In genomic region chrX:136496359-136496767, GRCh38 we compare ENCODE assay signal across 8 cellular contexts. TPM values are rescaled to one million over a fixed set of nuclear protein-coding genes. Genes with fewer than 3 reads are reported as not detected.
DNase-seq lines count a peak whose midpoint lies in the region; ATAC-seq, FAIRE-seq and TF ChIP-seq lines count a peak whose summit lies in the region.

No MANE protein-coding gene starts in this region.

- DNase-seq in fibroblast of villous mesenchyme (ENCODE audit: low read depth) (no peak), small intestine (no peak), glomerular visceral epithelial cell (ENCODE audit: extremely low spot score) (no peak), foreskin melanocyte (no peak)

- H3K27me3 ChIP-seq in small intestine (ENCODE audit: control insufficient read depth in 2 of 2, insufficient read depth in 2 of 2, low read length in 2 of 2), result no peaks in the 10 kb centered on the region

- H3K4me3 ChIP-seq in fibroblast of villous mesenchyme (ENCODE audit: low read depth, low read length) (peak overlapping the region; percentile 70), small intestine (ENCODE audit: low read depth in 1 of 2, low read length in 2 of 2) (peak overlapping the region; percentile 50 to 53)

- no peaks in the 10 kb centered on the region for H3K36me3 ChIP-seq in small intestine (ENCODE audit: control insufficient read depth in 2 of 2, insufficient read depth in 2 of 2, low read length in 2 of 2)

- ATAC-seq in GM21360 (IDR thresholded peaks at IDR 0.05; ENCODE audit: unreplicated experiment) (peak; percentile 1), SK-N-SH treated with all-trans-retinoic acid at 6 μM for 48 hours (peak; percentile 34; the same call in 2 of the 3 replicates), HG02678 (IDR thresholded peaks at IDR 0.05; ENCODE audit: unreplicated experiment) (no peak), GM21367 (IDR thresholded peaks at IDR 0.05; ENCODE audit: unreplicated experiment) (no peak)

- H3K4me1 ChIP-seq in small intestine (ENCODE audit: control insufficient read depth in 2 of 2, insufficient read depth in 1 of 2, low read depth in 1 of 2, low read length in 1 of 2), result no peaks in the 10 kb centered on the region

- 1 to 55% (median 7%) methylated on average over 12 of the region's 12 CpGs for WGBS in small intestine, 3 donors

- H3K9me3 ChIP-seq in small intestine (ENCODE audit: control insufficient read depth, low read depth), result no peaks in the 10 kb centered on the region

- TF ChIP-seq CTCF in fibroblast of villous mesenchyme (IDR thresholded peaks at IDR 0.05; ENCODE audit: insufficient read depth, low read depth, low read length), result no peak

- no peak for FAIRE-seq in small intestine (lab: Jason Lieb, UNC)

- H3K27ac ChIP-seq in small intestine (ENCODE audit: low read depth in 1 of 2, low read length in 1 of 2), result peak overlapping the region; percentile 83 to 99

TF ChIP-seq in SK-N-SH treated with all-trans-retinoic acid at 6 μM for 48 hours, 23 proteins besides CTCF, POLR2A, EP300 and RAD21:
- TF ChIP-seq ZC3H10 (CRISPR knock-in tag; IDR thresholded peaks at IDR 0.05) (no peak), ZNF565 (CRISPR knock-in tag; conservative IDR thresholded peaks at IDR 0.05; ENCODE audit: low read depth) (no peak), CSRNP3 (CRISPR knock-in tag; IDR thresholded peaks at IDR 0.05) (no peak), TCF4 (CRISPR knock-in tag; IDR thresholded peaks at IDR 0.05; ENCODE audit: borderline replicate concordance) (no peak), CREB5 (CRISPR knock-in tag; IDR thresholded peaks at IDR 0.05; ENCODE audit: low read depth) (no peak), POU6F1 (CRISPR knock-in tag; IDR thresholded peaks at IDR 0.05; ENCODE audit: borderline replicate concordance, low read depth) (no peak), ESRRG (CRISPR knock-in tag; IDR thresholded peaks at IDR 0.05) (no peak), GLIS3 (CRISPR knock-in tag; IDR thresholded peaks at IDR 0.05) (no peak), PATZ1 (CRISPR knock-in tag; IDR thresholded peaks at IDR 0.05; ENCODE audit: borderline replicate concordance) (no peak), CSDC2 (CRISPR knock-in tag; IDR thresholded peaks at IDR 0.05) (no peak), ZNF8 (CRISPR knock-in tag; IDR thresholded peaks at IDR 0.05) (no peak), OSR1 (CRISPR knock-in tag; IDR thresholded peaks at IDR 0.05) (no peak), BACH2 (CRISPR knock-in tag; IDR thresholded peaks at IDR 0.05; ENCODE audit: borderline replicate concordance) (no peak), ISL1 (CRISPR knock-in tag; IDR thresholded peaks at IDR 0.05) (no peak), TOX (CRISPR knock-in tag; IDR thresholded peaks at IDR 0.05; ENCODE audit: borderline replicate concordance) (no peak), ZFP3 (CRISPR knock-in tag; IDR thresholded peaks at IDR 0.05) (no peak), ZFP30 (CRISPR knock-in tag; IDR thresholded peaks at IDR 0.05) (no peak)

RNA-seq across cellular contexts. Expression of gene HTATSF1, which starts 1.0 kb away (rescaled TPM):
- total RNA-seq in fibroblast of villous mesenchyme, result 29.3 and 35.0 TPM in 2 replicates
- 10 to 100 TPM; 27.0 to 39.7 (median 27.7) TPM for polyA plus RNA-seq in small intestine

RNA-seq across cellular contexts. Expression of gene BRS3, which starts 8.6 kb away (rescaled TPM):
- not detected in 2 replicates for total RNA-seq in fibroblast of villous mesenchyme
- polyA plus RNA-seq in small intestine, result not detected

RNA-seq across cellular contexts. Expression of gene VGLL1, which starts 35.7 kb away (rescaled TPM):
- not detected in 2 replicates for total RNA-seq in fibroblast of villous mesenchyme
- polyA plus RNA-seq in small intestine, result not detected

Comparison
In these comparisons a context has a peak if more than half of its experiments do, and no peak if none do; other contexts are left out.
1. ATAC-seq: peak in GM21360 (single experiment) and SK-N-SH treated with all-trans-retinoic acid at 6 μM for 48 hours (single experiment); none in HG02678 (single experiment) and GM21367 (single experiment).